ENCODE assay signal across 1 cellular context in the genomic region with DNA sequence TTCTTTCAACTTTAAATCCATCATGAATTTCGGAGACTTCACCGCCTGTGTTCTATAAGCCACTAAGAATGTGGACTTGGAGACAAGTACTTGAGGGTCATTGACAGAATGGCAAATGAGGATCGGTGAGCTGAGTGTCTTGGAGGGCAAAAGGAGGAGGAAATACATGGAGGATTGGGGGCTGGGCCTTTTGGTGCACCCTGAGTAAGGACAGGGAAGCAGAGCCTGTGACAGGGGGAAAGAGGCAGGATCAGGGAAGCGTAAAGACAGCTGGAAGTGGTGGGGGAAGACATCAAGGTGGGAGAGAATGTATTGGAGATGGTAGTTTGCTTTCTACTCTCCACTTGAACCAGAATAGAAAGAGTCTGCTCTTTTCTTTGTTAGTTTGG.
TF ChIP-seq lines count a peak whose summit lies in the region.

No MANE protein-coding gene starts in this region.

TF ChIP-seq in IMR-90, 13 proteins besides CTCF, POLR2A, EP300 and RAD21:
- no peak for TF ChIP-seq MAZ (IDR thresholded peaks at IDR 0.05; ENCODE audit: borderline replicate concordance, low read depth, low read length)
- no peak for TF ChIP-seq RFX5 (IDR thresholded peaks at IDR 0.05; ENCODE audit: low read depth, low read length)
- TF ChIP-seq, protein P1, sequence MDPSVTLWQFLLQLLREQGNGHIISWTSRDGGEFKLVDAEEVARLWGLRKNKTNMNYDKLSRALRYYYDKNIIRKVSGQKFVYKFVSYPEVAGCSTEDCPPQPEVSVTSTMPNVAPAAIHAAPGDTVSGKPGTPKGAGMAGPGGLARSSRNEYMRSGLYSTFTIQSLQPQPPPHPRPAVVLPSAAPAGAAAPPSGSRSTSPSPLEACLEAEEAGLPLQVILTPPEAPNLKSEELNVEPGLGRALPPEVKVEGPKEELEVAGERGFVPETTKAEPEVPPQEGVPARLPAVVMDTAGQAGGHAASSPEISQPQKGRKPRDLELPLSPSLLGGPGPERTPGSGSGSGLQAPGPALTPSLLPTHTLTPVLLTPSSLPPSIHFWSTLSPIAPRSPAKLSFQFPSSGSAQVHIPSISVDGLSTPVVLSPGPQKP (IDR thresholded peaks at IDR 0.05; ENCODE audit: borderline replicate concordance, low read depth, low read length) = no peak
- TF ChIP-seq, protein P2, sequence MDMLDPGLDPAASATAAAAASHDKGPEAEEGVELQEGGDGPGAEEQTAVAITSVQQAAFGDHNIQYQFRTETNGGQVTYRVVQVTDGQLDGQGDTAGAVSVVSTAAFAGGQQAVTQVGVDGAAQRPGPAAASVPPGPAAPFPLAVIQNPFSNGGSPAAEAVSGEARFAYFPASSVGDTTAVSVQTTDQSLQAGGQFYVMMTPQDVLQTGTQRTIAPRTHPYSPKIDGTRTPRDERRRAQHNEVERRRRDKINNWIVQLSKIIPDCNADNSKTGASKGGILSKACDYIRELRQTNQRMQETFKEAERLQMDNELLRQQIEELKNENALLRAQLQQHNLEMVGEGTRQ (IDR thresholded peaks at IDR 0.05; ENCODE audit: low read depth, low read length) = no peak
- TF ChIP-seq CEBPB (IDR thresholded peaks at IDR 0.05; ENCODE audit: low read depth, low read length) = no peak
- TF ChIP-seq MXI1 (IDR thresholded peaks at IDR 0.05; ENCODE audit: borderline replicate concordance, low read depth, low read length) = no peak
- no peak for TF ChIP-seq FOS (IDR thresholded peaks at IDR 0.05; ENCODE audit: low read depth, low read length)
- no peak for TF ChIP-seq RCOR1 (IDR thresholded peaks at IDR 0.05; ENCODE audit: insufficient replicate concordance, low read length)
- no peak for TF ChIP-seq NFE2L2 (IDR thresholded peaks at IDR 0.05; ENCODE audit: low read depth, low read length)
